11 cellular contexts compared by ENCODE assay signal in the genomic region with DNA sequence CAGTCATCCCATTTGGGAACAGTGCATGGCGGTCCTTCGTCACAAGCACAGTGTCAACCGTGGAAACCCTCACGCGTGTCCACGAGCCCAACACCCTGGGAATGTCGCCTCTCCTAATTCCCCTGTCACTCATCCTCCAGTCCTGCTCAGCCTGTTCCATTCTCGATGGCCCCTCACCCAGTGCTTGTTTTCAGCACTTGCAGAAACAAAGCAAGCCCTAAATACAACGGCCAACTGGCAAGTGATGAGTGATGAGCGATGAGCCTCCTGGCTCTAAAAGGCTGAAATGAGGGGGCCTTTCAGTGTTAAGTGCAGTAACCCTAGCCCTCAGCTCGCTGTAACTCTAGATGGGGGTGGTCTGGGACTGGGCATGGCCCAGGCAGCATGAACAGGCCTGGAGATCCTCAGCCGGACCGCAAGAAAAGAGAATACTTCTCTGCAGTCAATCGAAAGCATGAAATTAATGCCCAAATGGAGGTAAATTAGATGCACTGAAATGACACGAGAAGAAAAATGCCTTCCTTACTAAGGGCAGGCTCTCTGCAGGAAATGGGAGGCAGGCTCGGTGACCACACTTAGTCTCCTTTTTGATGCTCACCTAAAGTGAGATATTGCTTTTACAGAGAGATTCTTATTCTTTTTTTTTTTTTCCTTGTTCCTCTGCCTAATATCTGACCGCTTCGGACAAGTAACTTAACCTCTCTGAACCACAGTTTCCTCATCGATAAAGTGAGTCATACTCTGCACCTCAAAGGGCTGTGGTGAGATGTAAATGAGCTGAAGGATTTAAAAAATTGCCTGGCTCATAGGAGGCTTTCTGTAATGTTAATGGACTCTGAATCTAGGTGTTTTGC. TPM values are rescaled to one million over a fixed set of nuclear protein-coding genes. Genes with fewer than 3 reads are reported as not detected.
DNase-seq lines count a peak whose midpoint lies in the region; ATAC-seq and TF ChIP-seq lines count a peak whose summit lies in the region.
"Had no signal": no experiment of that assay in that cellular context is flagged by ENCODE, and none has a peak within 500 bp of the region (broad histone marks: within the 10 kb centered on the region; RNA-seq: fewer than 3 reads in every experiment).

No MANE protein-coding gene starts in this region.

- ATAC-seq in GM18909 (IDR thresholded peaks at IDR 0.05; ENCODE audit: poor library complexity, unreplicated experiment): peak; percentile 91
- peak; percentile 81 for ATAC-seq in GM21576 (IDR thresholded peaks at IDR 0.05; ENCODE audit: unreplicated experiment)
- peak; percentile 92 for ATAC-seq in HG03175 (IDR thresholded peaks at IDR 0.05; ENCODE audit: unreplicated experiment)
- no peak for ATAC-seq in right cardiac atrium
- ATAC-seq: left ventricle myocardium superior had no signal

- 44% methylated on average over 19 of the region's 19 CpGs for WGBS in right cardiac atrium

- no peaks in the 10 kb centered on the region for H3K36me3 ChIP-seq in HAP-1 (replicated peaks)

- TF ChIP-seq CTCF in choroid plexus epithelial cell (conservative IDR thresholded peaks at IDR 0.05; ENCODE audit: low read depth, low read length): no peak

- H3K27ac ChIP-seq in right cardiac atrium (ENCODE audit: low read length): no peak overlapping the region

- in situ Hi-C loops in HAP-1 (cut with MboI; ENCODE audit: low sequenced_read_pairs): no loop called here

- DNase-seq in choroid plexus epithelial cell (ENCODE audit: low read depth) (peak; percentile 13), right cardiac atrium (no peak), HAP-1 (ENCODE audit: low spot score in 2 of 2) (no peak)
- DNase-seq in activated naive CD4-positive, alpha-beta T cell treated with anti-CD3 and anti-CD28 coated beads, Interleukin-2, amount 50 U/mL, for 16 hours: no peak
- DNase-seq in activated CD8-positive, alpha-beta memory T cell treated with anti-CD3 and anti-CD28 coated beads, Interleukin-2, amount 50 U/mL, for 4 hours: no peak
- DNase-seq: left ventricle myocardium superior, Right ventricle myocardium superior had no signal

- intact Hi-C loops in right cardiac atrium (cut with DNase I): no loop called here

- no peaks in the 10 kb centered on the region for H3K9me3 ChIP-seq in right cardiac atrium (ENCODE audit: control insufficient read depth, low read length)
- no peaks in the 10 kb centered on the region for H3K9me3 ChIP-seq in HAP-1

- H3K27me3 ChIP-seq in right cardiac atrium (ENCODE audit: control insufficient read depth, insufficient read depth) (no peaks in the 10 kb centered on the region), HAP-1 (ENCODE audit: low read depth) (no peaks in the 10 kb centered on the region)

- no peak overlapping the region for H3K4me3 ChIP-seq in choroid plexus epithelial cell (ENCODE audit: low read depth, low read length)
- no peak overlapping the region for H3K4me3 ChIP-seq in right cardiac atrium (ENCODE audit: low read length)
- H3K4me3 ChIP-seq in HAP-1: no peak overlapping the region
- H3K4me3 ChIP-seq: smooth muscle cell had no signal

- H3K4me1 ChIP-seq in right cardiac atrium (ENCODE audit: control insufficient read depth, insufficient read depth, low read length) (no peaks in the 10 kb centered on the region), HAP-1 (peaks cover 19% of the 10 kb centered on the region)

RNA-seq across cellular contexts. Expression of a gene that starts 22.9 kb away (rescaled TPM):
- not detected for total RNA-seq in right cardiac atrium
- not detected for polyA plus RNA-seq in right cardiac atrium
- total RNA-seq: left ventricle myocardium superior, Right ventricle myocardium superior, smooth muscle cell had no signal
- polyA plus RNA-seq: smooth muscle cell had no signal

Comparison
In these comparisons a context has a peak if more than half of its experiments do, and no peak if none do; other contexts are left out.
1. ATAC-seq: peak in GM18909 (single experiment), GM21576 (single experiment) and HG03175 (single experiment); none in right cardiac atrium (0 of 2).